Comparison of ENCODE assay signal across 24 cellular contexts in genomic region chr5:153233933-153234332, GRCh38.
"Had no signal": no experiment of that assay in that cellular context is flagged by ENCODE, and none has a peak within 500 bp of the region (broad histone marks: within the 10 kb centered on the region; RNA-seq: fewer than 3 reads in every experiment).

No MANE protein-coding gene starts in this region.

- H3K27ac ChIP-seq: HL-60, KMS-11, RWPE1, SJSA1, SK-N-MC had no signal

- H3K4me1 ChIP-seq: SJSA1 had no signal

- H3K4me3 ChIP-seq: K562, SJSA1, SK-N-MC had no signal

- DNase-seq: Kasumi-1, MM.1S, NCI-H1105, NCI-H1417, NCI-H1436 treated with DMSO at 0.1 percent for 48 hours, NCI-H1694, NCI-H187 treated with DMSO at 0.1 percent for 48 hours, NCI-H2029 treated with DMSO at 0.1 percent for 48 hours, NCI-H2171, NCI-H226, NCI-H446, NCI-H510A, NCI-H524 treated with DMSO at 0.1 percent for 48 hours, NCI-H69, NCI-H774, PC-3, SIG-M5 had no signal

- H3K36me3 ChIP-seq: SJSA1 had no signal

- ATAC-seq: K562, Panc1, PC-3 had no signal

- H3K27me3 ChIP-seq: SJSA1 had no signal
